Comparison of ENCODE assay signal across 22 cellular contexts in the genomic region with DNA sequence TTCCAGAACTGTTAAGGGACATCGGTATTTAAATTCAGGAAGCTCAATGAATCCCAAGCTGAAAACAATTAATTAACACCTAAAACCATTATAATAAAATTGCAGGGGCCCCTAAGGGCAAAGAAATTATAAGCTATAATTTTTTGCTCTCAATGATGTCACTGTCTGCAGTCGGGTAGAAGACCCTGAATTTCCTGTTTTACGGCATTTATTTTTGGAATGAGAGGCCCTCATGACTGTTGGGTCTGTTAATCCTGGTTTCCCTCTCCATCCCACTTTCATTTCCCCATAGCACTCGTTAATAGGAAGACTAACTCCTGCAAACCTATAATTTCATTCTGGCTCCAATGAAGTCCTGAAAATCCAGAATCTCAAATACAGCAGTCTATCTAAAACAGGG. TPM values are rescaled to one million over a fixed set of nuclear protein-coding genes. Genes with fewer than 3 reads are reported as not detected.
"Had no signal": no experiment of that assay in that cellular context is flagged by ENCODE, and none has a peak within 500 bp of the region (broad histone marks: within the 10 kb centered on the region; RNA-seq: fewer than 3 reads in every experiment).

No MANE protein-coding gene starts in this region.

- H3K4me2 ChIP-seq: neural progenitor cell had no signal

- DNase-seq: dorsolateral prefrontal cortex; effector CD8-positive, alpha-beta T cell; glutamatergic neuron; immature natural killer cell; left ventricle myocardium inferior; lower lobe of right lung; midbrain; nucleus accumbens; pancreas; right cardiac atrium; small intestine; stimulated activated CD4-positive, alpha-beta T cell treated with anti-CD3 and anti-CD28 coated beads, Interleukin-2, amount 100 ng/mL, for 48 hours; stimulated activated naive CD4-positive, alpha-beta T cell treated with Interleukin-2 at 50 U/mL for 16 hours; thyroid gland; upper lobe of right lung had no signal

- H3K4me3 ChIP-seq: esophagus muscularis mucosa, gastroesophageal sphincter, left ventricle myocardium inferior, lower lobe of right lung, neural progenitor cell, pancreas, thyroid gland, upper lobe of right lung had no signal

- H3K4me1 ChIP-seq: esophagus muscularis mucosa, gastroesophageal sphincter, left ventricle myocardium inferior, lower lobe of right lung, neural progenitor cell, pancreas, thyroid gland, upper lobe of right lung had no signal

- H3K4me3 Mint-ChIP-seq: immature natural killer cell; natural killer cell treated with Interleukin-12 subunit alpha and Interleukin-12 subunit beta and Interleukin-15 and Interleukin-18, amount 100 ng/mL, for 72 hours; neural progenitor cell had no signal

- H3K9ac ChIP-seq: neural progenitor cell had no signal

- H3K27ac Mint-ChIP-seq: immature natural killer cell; natural killer cell treated with Interleukin-12 subunit alpha and Interleukin-12 subunit beta and Interleukin-15 and Interleukin-18, amount 100 ng/mL, for 72 hours; neural progenitor cell; progenitor cell of endocrine pancreas had no signal

- H3K4me1 Mint-ChIP-seq: immature natural killer cell, neural progenitor cell had no signal

- H3K27me3 ChIP-seq: esophagus muscularis mucosa, gastroesophageal sphincter, neural progenitor cell, pancreas, thyroid gland, upper lobe of right lung had no signal

- H3K36me3 ChIP-seq: esophagus muscularis mucosa, gastroesophageal sphincter, left ventricle myocardium inferior, lower lobe of right lung, neural progenitor cell, pancreas, thyroid gland, upper lobe of right lung had no signal

- H3K27ac ChIP-seq: coronary artery, dorsolateral prefrontal cortex, epithelial cell of prostate, esophagus muscularis mucosa, gastroesophageal sphincter, left ventricle myocardium inferior, lower lobe of right lung, neural progenitor cell, pancreas, thyroid gland, upper lobe of right lung had no signal

- H2AFZ ChIP-seq: neural progenitor cell had no signal

- H3K9me3 ChIP-seq: gastroesophageal sphincter, lower lobe of right lung, pancreas, thyroid gland, upper lobe of right lung had no signal

- ATAC-seq: gastroesophageal sphincter; lower lobe of right lung; natural killer cell treated with Interleukin-12 subunit alpha and Interleukin-12 subunit beta and Interleukin-15 and Interleukin-18, amount 100 ng/mL, for 72 hours; pancreas; right cardiac atrium; upper lobe of right lung had no signal

- H3K36me3 Mint-ChIP-seq: immature natural killer cell, neural progenitor cell had no signal

RNA-seq across cellular contexts. Expression of a gene that starts 25.8 kb away (rescaled TPM):
- total RNA-seq: left ventricle myocardium inferior; natural killer cell treated with Interleukin-12 subunit alpha and Interleukin-12 subunit beta and Interleukin-15 and Interleukin-18, amount 100 ng/mL, for 72 hours had no signal
- polyA plus RNA-seq: immature natural killer cell had no signal
